ENCODE assay signal across 1 cellular context in genomic region chr15:85589873-85590272, GRCh38.
TF ChIP-seq lines count a peak whose summit lies in the region.

No MANE protein-coding gene starts in this region.

TF ChIP-seq in HepG2, 621 proteins besides CTCF, POLR2A, EP300 and RAD21 (continued from another document):
- TF ChIP-seq HNF1A (IDR thresholded peaks at IDR 0.05; ENCODE audit: low read depth) (peak; percentile 78), HNF1A (CRISPR knock-in tag; IDR thresholded peaks at IDR 0.05; ENCODE audit: borderline replicate concordance) (peak; percentile 64; the same call in 1 of the 2 replicates), BCL6 (CRISPR knock-in tag; IDR thresholded peaks at IDR 0.05) (no peak)
